In genomic region chr1:101237229-101237837, GRCh38 we compare ENCODE assay signal across 8 cellular contexts. TPM values are rescaled to one million over a fixed set of nuclear protein-coding genes. Genes with fewer than 3 reads are reported as not detected.
DNase-seq lines count a peak whose midpoint lies in the region; ATAC-seq and TF ChIP-seq lines count a peak whose summit lies in the region.

No MANE protein-coding gene starts in this region.

- peaks cover 75% of the 10 kb centered on the region for H3K4me1 ChIP-seq in left ventricle myocardium inferior

- in situ Hi-C loops in KBM-7 (cut with MboI; ENCODE audit: low pct_unique_long_range_greater_than_20kb, low sequenced_read_pairs): no loop called here

- H3K36me3 ChIP-seq in left ventricle myocardium inferior: peaks cover 11% of the 10 kb centered on the region

- H3K36me3 Mint-ChIP-seq in activated naive CD4-positive, alpha-beta T cell treated with anti-CD3 and anti-CD28 coated beads, Interleukin-2, amount 50 U/mL, for 72 hours: peaks cover 64 to 79% of the 10 kb centered on the region in 2 donors

- ATAC-seq in activated naive CD4-positive, alpha-beta T cell treated with anti-CD3 and anti-CD28 coated beads, Interleukin-2, amount 50 U/mL, for 72 hours: no peak
- ATAC-seq in sciatic nerve (peak; percentile 29), HG02938 (IDR thresholded peaks at IDR 0.05; ENCODE audit: unreplicated experiment) (no peak)

- no peak for TF ChIP-seq CTCF in left ventricle myocardium inferior (IDR thresholded peaks at IDR 0.05; ENCODE audit: borderline replicate concordance)

- intact Hi-C loops in left ventricle myocardium inferior (cut with micrococcal nuclease): no loop called here
- intact Hi-C loops in sciatic nerve (cut with DNase I): no loop called here

- peaks cover 6 to 7% of the 10 kb centered on the region in 2 donors for H3K9me3 Mint-ChIP-seq in activated naive CD4-positive, alpha-beta T cell treated with anti-CD3 and anti-CD28 coated beads, Interleukin-2, amount 50 U/mL, for 72 hours

- peak overlapping the region; percentile 98 for H3K27ac ChIP-seq in left ventricle myocardium inferior (replicated peaks)

- H3K27me3 ChIP-seq in left ventricle myocardium inferior (ENCODE audit: low read depth): no peaks in the 10 kb centered on the region

- DNase-seq in EH (ENCODE audit: low read depth): peak; percentile 62
- peak; percentile 37 for DNase-seq in KBM-7
- peak in 1 of 2 donors; percentile 29 for DNase-seq in activated naive CD4-positive, alpha-beta T cell treated with anti-CD3 and anti-CD28 coated beads, Interleukin-2, amount 50 U/mL, for 72 hours (ENCODE audit: low spot score in 2 of 2)
- no peak for DNase-seq in left ventricle myocardium inferior
- no peak for DNase-seq in sciatic nerve (ENCODE audit: low spot score)
- DNase-seq in occipital lobe (lab: John Stamatoyannopoulos, UW): no peak
- no peak for DNase-seq in NCI-H774 (lab: John Stamatoyannopoulos, UW)

- H3K4me3 ChIP-seq in left ventricle myocardium inferior: peak overlapping the region; percentile 83

- no peaks in the 10 kb centered on the region for H3K9me3 ChIP-seq in left ventricle myocardium inferior (replicated peaks)

- H3K27ac Mint-ChIP-seq in activated naive CD4-positive, alpha-beta T cell treated with anti-CD3 and anti-CD28 coated beads, Interleukin-2, amount 50 U/mL, for 72 hours: peak overlapping the region; percentile 99

RNA-seq across cellular contexts. Expression of gene S1PR1, which starts 0.5 kb away (rescaled TPM):
- 100 to 1,000 TPM; 125 to 221 TPM for total RNA-seq in activated naive CD4-positive, alpha-beta T cell treated with anti-CD3 and anti-CD28 coated beads, Interleukin-2, amount 50 U/mL, for 72 hours
- total RNA-seq in left ventricle myocardium inferior: 54.9 TPM
- total RNA-seq in sciatic nerve: 64.7 TPM
- 21.2 TPM for total RNA-seq in occipital lobe

Comparison
In these comparisons a context has a peak if more than half of its experiments do, and no peak if none do; other contexts are left out.
1. DNase-seq: peak in EH (single experiment) and KBM-7 (single experiment); none in left ventricle myocardium inferior (single experiment), sciatic nerve (single experiment), occipital lobe (single experiment) and NCI-H774 (single experiment).